1 cellular context compared by ENCODE assay signal in the genomic region with DNA sequence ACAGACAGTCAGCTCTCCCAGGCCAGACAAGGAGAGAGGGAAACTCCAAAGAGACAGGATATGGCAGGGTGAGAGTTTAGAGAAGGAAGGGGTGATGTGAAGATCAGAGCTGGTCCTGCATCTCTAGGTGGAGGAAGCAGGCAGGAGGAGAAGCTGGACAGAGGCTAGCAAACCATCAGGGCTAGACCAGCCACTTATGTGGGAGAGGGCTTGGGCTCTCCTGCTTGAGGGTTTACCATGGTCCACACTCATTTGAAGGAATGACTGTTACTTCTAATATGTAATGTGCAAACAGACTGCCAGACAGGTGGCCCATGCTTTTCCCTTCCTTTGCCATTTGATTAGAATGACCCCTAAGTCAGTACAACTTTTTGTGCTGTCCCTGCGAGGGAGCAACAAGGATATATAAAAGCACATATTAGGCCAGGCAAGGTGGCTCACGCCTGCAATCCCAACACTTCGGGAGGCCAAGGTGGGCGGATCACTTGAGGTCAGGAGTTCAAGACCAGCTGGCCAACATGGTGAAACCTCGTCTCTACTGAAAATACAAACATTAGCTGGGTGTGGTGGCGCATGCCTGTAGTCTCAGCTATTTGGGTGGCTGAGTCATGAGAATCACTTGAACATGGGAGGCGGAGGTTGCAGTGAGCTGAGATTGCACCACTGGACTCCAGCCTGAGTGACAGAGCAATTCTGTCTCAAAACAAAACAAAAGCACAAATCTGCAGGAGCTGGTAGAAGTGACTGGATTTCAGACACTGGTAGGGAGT.
TF ChIP-seq lines count a peak whose summit lies in the region.

No MANE protein-coding gene starts in this region.

TF ChIP-seq in A549, 52 proteins besides CTCF, POLR2A, EP300 and RAD21:
- peak in 1 of 2 experiments; percentile 82; a peak in 2 of 4 replicates for TF ChIP-seq CEBPB (IDR thresholded peaks at IDR 0.05)
- no peak for TF ChIP-seq RCOR1 (IDR thresholded peaks at IDR 0.05; ENCODE audit: low read depth, low read length)
- TF ChIP-seq MAFK (IDR thresholded peaks at IDR 0.05; ENCODE audit: partially characterized antibody) = peak; percentile 84
- TF ChIP-seq JUN (IDR thresholded peaks at IDR 0.05) = peak in 1 of 2 experiments; percentile 34; a peak in 1 of 5 replicates
- TF ChIP-seq, protein P1, sequence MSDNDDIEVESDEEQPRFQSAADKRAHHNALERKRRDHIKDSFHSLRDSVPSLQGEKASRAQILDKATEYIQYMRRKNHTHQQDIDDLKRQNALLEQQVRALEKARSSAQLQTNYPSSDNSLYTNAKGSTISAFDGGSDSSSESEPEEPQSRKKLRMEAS (IDR thresholded peaks at IDR 0.05) = peak; percentile 66
- TF ChIP-seq RARB (CRISPR knock-in tag; IDR thresholded peaks at IDR 0.05) = peak; percentile 68
- TF ChIP-seq HEYL (CRISPR knock-in tag; IDR thresholded peaks at IDR 0.05) = no peak
- no peak for TF ChIP-seq FOSL2 (IDR thresholded peaks at IDR 0.05)
- peak; percentile 70 for TF ChIP-seq FOSL2 (CRISPR knock-in tag; IDR thresholded peaks at IDR 0.05)
- no peak for TF ChIP-seq PHF8 (IDR thresholded peaks at IDR 0.05; ENCODE audit: borderline replicate concordance, low read depth)
